ENCODE assay signal across 2 cellular contexts in genomic region chr22:32191021-32191420, GRCh38. TPM values are rescaled to one million over a fixed set of nuclear protein-coding genes. Genes with fewer than 3 reads are reported as not detected.
"Had no signal": no experiment of that assay in that cellular context is flagged by ENCODE, and none has a peak within 500 bp of the region (broad histone marks: within the 10 kb centered on the region; RNA-seq: fewer than 3 reads in every experiment).

No MANE protein-coding gene starts in this region.

RNA-seq across cellular contexts. Expression of gene RFPL2, which starts 13.9 kb away (rescaled TPM):
- total RNA-seq: GM12878 had no signal
- polyA plus RNA-seq: GM12878 had no signal

RNA-seq across cellular contexts. Expression of gene C22orf42, which starts 31.9 kb away (rescaled TPM):
- total RNA-seq: G401, GM12878 had no signal
- polyA plus RNA-seq: GM12878 had no signal
